Comparison of ENCODE assay signal across 1 cellular context in genomic region chr12:62259993-62260732, GRCh38.
TF ChIP-seq lines count a peak whose summit lies in the region.

Gene USP15, plus strand, starts transcription at chr12:62260404. Its CDS starts 11 bp downstream, at chr12:62260415.

TF ChIP-seq in GM12878, 131 proteins besides CTCF, POLR2A, EP300 and RAD21 (continued from another document):
- TF ChIP-seq CUX1 (IDR thresholded peaks at IDR 0.05; ENCODE audit: insufficient replicate concordance, low read depth, low read length): peak; percentile 57
- no peak for TF ChIP-seq ZBTB4 (CRISPR knock-in tag; IDR thresholded peaks at IDR 0.05)
- peak; percentile 69; the same call in 1 of the 2 replicates for TF ChIP-seq MEF2A (IDR thresholded peaks at IDR 0.05; ENCODE audit: insufficient read depth, low read depth, low read length)
- TF ChIP-seq CREM (IDR thresholded peaks at IDR 0.05; ENCODE audit: low read depth): peak; percentile 77
- TF ChIP-seq NFXL1 (IDR thresholded peaks at IDR 0.05; ENCODE audit: borderline replicate concordance): no peak
- 0 out of 2 replicates have a peak, but pooled peaks have one; percentile 32 for TF ChIP-seq ZNF24 (IDR thresholded peaks at IDR 0.05)
- peak; percentile 70 for TF ChIP-seq HCFC1 (IDR thresholded peaks at IDR 0.05; ENCODE audit: low read length)
- peak; percentile 23; the same call in 1 of the 2 replicates for TF ChIP-seq GATAD2B (conservative IDR thresholded peaks at IDR 0.05; ENCODE audit: low read depth)
- TF ChIP-seq HDGF (IDR thresholded peaks at IDR 0.05): peak; percentile 88
- peak in 1 of 2 experiments; percentile 37; a peak in 1 of 4 replicates for TF ChIP-seq ETV6 (conservative IDR thresholded peaks at IDR 0.05 in 1 of 2, IDR thresholded peaks at IDR 0.05 in 1 of 2; ENCODE audit: borderline replicate concordance in 1 of 2, low read depth in 1 of 2)
- peak; percentile 66; the same call in 1 of the 2 replicates for TF ChIP-seq BACH1 (IDR thresholded peaks at IDR 0.05; ENCODE audit: borderline replicate concordance)
- no peak for TF ChIP-seq FOS (IDR thresholded peaks at IDR 0.05; ENCODE audit: borderline replicate concordance, extremely low read depth, insufficient read length)
- TF ChIP-seq LARP7 (IDR thresholded peaks at IDR 0.05): peak; percentile 60; the same call in 1 of the 2 replicates
- TF ChIP-seq CHD2 (IDR thresholded peaks at IDR 0.05; ENCODE audit: borderline replicate concordance, low read depth, low read length): peak; percentile 62; the same call in 1 of the 2 replicates
- peak; percentile 54 to 74; a peak in 3 of 4 replicates for TF ChIP-seq IKZF2 (IDR thresholded peaks at IDR 0.05)
TF ChIP-seq in GM12878: peak in this region for 64.
